In the genomic region with DNA sequence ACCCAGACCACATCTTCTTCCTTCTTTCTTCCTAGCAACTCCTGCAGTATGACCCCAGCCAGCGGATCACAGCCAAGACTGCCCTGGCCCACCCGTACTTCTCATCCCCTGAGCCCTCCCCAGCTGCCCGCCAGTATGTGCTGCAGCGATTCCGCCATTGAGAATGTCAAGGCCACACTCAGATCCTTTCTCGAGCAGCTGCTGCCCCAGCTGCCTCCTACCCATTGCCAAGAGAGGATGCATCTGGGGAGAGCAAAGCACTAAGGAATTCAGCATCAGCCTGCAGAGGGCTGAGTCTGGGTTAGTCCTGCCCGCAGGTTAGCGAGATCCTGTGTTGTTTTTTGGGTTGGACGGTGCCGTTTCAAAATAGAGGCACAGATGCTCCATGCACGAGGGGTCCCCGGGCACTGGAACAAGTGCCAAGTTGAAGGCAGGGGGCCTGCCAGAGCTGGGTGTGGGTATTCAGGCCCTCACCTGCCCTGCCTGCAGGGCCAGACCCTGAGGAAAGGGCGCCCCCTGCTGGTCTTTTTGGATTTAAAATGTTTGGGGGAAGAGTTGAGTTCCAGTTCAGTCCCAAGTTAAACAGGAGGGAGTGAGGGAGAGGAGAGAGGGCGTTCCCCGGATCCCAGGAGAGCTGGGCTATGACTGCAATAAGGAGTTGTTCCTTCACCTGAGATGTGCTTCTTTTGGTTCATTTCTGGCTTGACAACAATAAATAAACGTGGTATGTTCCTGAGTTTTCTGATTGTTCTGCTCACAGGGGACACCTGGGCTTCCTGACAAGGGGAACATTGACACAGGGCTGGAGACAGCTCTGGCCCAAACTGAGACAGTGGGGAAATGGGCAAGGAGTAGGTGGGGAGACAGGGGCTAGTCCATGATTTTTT, we compare ENCODE assay signal across 1 cellular context.
TF ChIP-seq lines count a peak whose summit lies in the region.

No MANE protein-coding gene starts in this region.

TF ChIP-seq in H1, 55 proteins besides CTCF, POLR2A, EP300 and RAD21:
- TF ChIP-seq EZH2 (IDR thresholded peaks at IDR 0.05; ENCODE audit: low read depth, low read length, severe bottlenecking) = no peak
- TF ChIP-seq, protein P1, sequence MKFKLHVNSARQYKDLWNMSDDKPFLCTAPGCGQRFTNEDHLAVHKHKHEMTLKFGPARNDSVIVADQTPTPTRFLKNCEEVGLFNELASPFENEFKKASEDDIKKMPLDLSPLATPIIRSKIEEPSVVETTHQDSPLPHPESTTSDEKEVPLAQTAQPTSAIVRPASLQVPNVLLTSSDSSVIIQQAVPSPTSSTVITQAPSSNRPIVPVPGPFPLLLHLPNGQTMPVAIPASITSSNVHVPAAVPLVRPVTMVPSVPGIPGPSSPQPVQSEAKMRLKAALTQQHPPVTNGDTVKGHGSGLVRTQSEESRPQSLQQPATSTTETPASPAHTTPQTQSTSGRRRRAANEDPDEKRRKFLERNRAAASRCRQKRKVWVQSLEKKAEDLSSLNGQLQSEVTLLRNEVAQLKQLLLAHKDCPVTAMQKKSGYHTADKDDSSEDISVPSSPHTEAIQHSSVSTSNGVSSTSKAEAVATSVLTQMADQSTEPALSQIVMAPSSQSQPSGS (IDR thresholded peaks at IDR 0.05; ENCODE audit: low read length) = no peak
- TF ChIP-seq SAP30 (IDR thresholded peaks at IDR 0.05; ENCODE audit: insufficient read depth, insufficient replicate concordance, low read length) = no peak
- TF ChIP-seq SUZ12 (IDR thresholded peaks at IDR 0.05; ENCODE audit: low read length) = no peak
- no peak for TF ChIP-seq CHD2 (IDR thresholded peaks at IDR 0.05; ENCODE audit: low read length)
- no peak for TF ChIP-seq TAF7 (optimal IDR thresholded peaks at IDR 0.05; ENCODE audit: borderline replicate concordance, low read depth, low read length)
- TF ChIP-seq CHD1 (IDR thresholded peaks at IDR 0.05; ENCODE audit: low read depth, low read length) = no peak
TF ChIP-seq in H1: peak in this region for 0.
